ENCODE assay signal across 9 cellular contexts in the genomic region with DNA sequence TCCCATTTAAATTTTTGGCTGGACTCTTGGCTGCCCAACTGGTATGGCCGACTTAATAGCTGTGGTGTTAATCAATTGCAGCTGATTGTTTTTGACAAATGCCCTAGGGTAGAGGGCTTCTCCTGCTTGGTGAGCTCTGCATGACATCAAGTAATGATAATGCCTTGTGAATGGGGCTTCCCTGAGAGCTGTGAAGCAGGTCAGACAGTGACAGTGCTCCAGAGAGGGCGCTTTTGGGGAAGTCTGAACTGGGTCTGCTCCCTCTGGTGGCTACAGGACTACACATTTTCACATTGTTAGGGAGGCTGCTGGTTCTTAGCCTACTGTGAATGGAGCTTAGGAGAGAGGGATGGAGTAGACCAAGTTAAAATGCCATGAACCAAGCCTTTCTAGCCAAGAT.
DNase-seq lines count a peak whose midpoint lies in the region; ATAC-seq and TF ChIP-seq lines count a peak whose summit lies in the region.
"Had no signal": no experiment of that assay in that cellular context is flagged by ENCODE, and none has a peak within 500 bp of the region (broad histone marks: within the 10 kb centered on the region; RNA-seq: fewer than 3 reads in every experiment).

No MANE protein-coding gene starts in this region.

- ATAC-seq in HG03159 (IDR thresholded peaks at IDR 0.05; ENCODE audit: unreplicated experiment), result peak; percentile 56
- no peak for ATAC-seq in GM18517 (IDR thresholded peaks at IDR 0.05; ENCODE audit: unreplicated experiment)
- ATAC-seq in body of pancreas, result no peak

- POLR2A ChIA-PET in Caco-2 (lab: Charles Lee), result no interaction called here

- H3K4me1 ChIP-seq in Caco-2, result no peaks in the 10 kb centered on the region
- H3K4me1 ChIP-seq in body of pancreas, result peaks cover 11% of the 10 kb centered on the region

- H3K36me3 ChIP-seq in Caco-2 (ENCODE audit: control insufficient read depth, insufficient read depth, low read length), result no peaks in the 10 kb centered on the region
- H3K36me3 ChIP-seq in SU-DHL-6 (ENCODE audit: low read length), result peaks cover 3% of the 10 kb centered on the region; the same call in 1 of the 2 replicates
- no peaks in the 10 kb centered on the region for H3K36me3 ChIP-seq in body of pancreas (replicated peaks in 1 of 2; ENCODE audit: insufficient read depth in 1 of 2, low read depth in 2 of 2)

- H4K20me1 ChIP-seq in SU-DHL-6 (ENCODE audit: low read depth, low read length), result no peaks in the 10 kb centered on the region

- WGBS in body of pancreas, 2 donors, result 63 to 71% methylated on average over 1 to 2 of the region's 2 CpGs

- H2AFZ ChIP-seq in SU-DHL-6 (ENCODE audit: low read depth, low read length, severe bottlenecking), result no peak overlapping the region

- CTCF ChIA-PET in Caco-2 (lab: Charles Lee), result interaction anchor here (0.6 to 1.1 kb wide), 6 partner anchors 12 to 534 kb away, joined by 3 to 11 read pairs (median 4); partner anchors contain the start of gene SDK1

- peaks cover 4% of the 10 kb centered on the region for H3K27me3 Mint-ChIP-seq in Caco-2 (ENCODE audit: insufficient read depth, unreplicated experiment)

- no peak overlapping the region for H3K4me2 ChIP-seq in SU-DHL-6 (ENCODE audit: low read depth, low read length, poor library complexity, severe bottlenecking)

- intact Hi-C loops in Caco-2 (cut with micrococcal nuclease; ENCODE audit: unreplicated experiment) (loop anchor here (2.0 kb wide), 1 partner anchor 99 kb away; the partner anchor contains the start of gene SDK1), body of pancreas (cut with DNase I) (no loop called here)

- H3K36me3 Mint-ChIP-seq in Caco-2 (ENCODE audit: insufficient read depth, unreplicated experiment), result no peaks in the 10 kb centered on the region

- H3K27me3 ChIP-seq in Caco-2 (replicated peaks; ENCODE audit: control insufficient read depth, insufficient read depth, low read length) (no peaks in the 10 kb centered on the region), SU-DHL-6 (ENCODE audit: low read length) (peaks cover 3% of the 10 kb centered on the region; the same call in 1 of the 2 replicates), body of pancreas (no peaks in the 10 kb centered on the region)

- H3K9me3 ChIP-seq in Caco-2 (peaks cover 16% of the 10 kb centered on the region; the same call in 1 of the 2 replicates), SU-DHL-6 (ENCODE audit: insufficient read depth, low read length) (peaks cover 16% of the 10 kb centered on the region; the same call in 1 of the 2 replicates), body of pancreas (peaks cover 0 to 10% (median 0%) of the 10 kb centered on the region in 3 donors)

- no peak overlapping the region for H3K27ac Mint-ChIP-seq in Caco-2 (ENCODE audit: unreplicated experiment)
- H3K27ac Mint-ChIP-seq: dendritic cell treated with granulocyte-macrophage colony-stimulating factor and Interleukin-4, amounts not matched to agents 40 ng/mL and 50 ng/mL, for 4 days had no signal

- H3K4me3 ChIP-seq in Caco-2 (ENCODE audit: low read depth, low read length) (no peak overlapping the region), SU-DHL-6 (ENCODE audit: insufficient read depth, low read length, poor library complexity, severe bottlenecking) (no peak overlapping the region), body of pancreas (no peak overlapping the region)

- H3K27ac ChIP-seq in SU-DHL-6 (ENCODE audit: low read depth, low read length) (no peak overlapping the region), body of pancreas (no peak overlapping the region)

- no peak overlapping the region for H3K4me3 Mint-ChIP-seq in Caco-2 (ENCODE audit: unreplicated experiment)
- H3K4me3 Mint-ChIP-seq: dendritic cell treated with granulocyte-macrophage colony-stimulating factor and Interleukin-4, amounts not matched to agents 40 ng/mL and 50 ng/mL, for 4 days had no signal

- no peaks in the 10 kb centered on the region for H3K79me2 ChIP-seq in SU-DHL-6 (ENCODE audit: insufficient read depth, low read length)

- no peaks in the 10 kb centered on the region for H3K4me1 Mint-ChIP-seq in Caco-2 (ENCODE audit: low read depth, unreplicated experiment)

- TF ChIP-seq CTCF in Caco-2 (IDR thresholded peaks at IDR 0.05; ENCODE audit: insufficient read depth in 1 of 2, low read depth in 1 of 2, low read length in 1 of 2, severe bottlenecking in 1 of 2, unreplicated experiment in 1 of 2) (peak; percentile 37 to 62), SU-DHL-6 (IDR thresholded peaks at IDR 0.05; ENCODE audit: insufficient read depth, low read length, poor library complexity, severe bottlenecking) (peak; percentile 58), body of pancreas (IDR thresholded peaks at IDR 0.05) (no peak)

- H3F3A ChIP-seq in SU-DHL-6 (ENCODE audit: insufficient read depth), result peaks cover 6% of the 10 kb centered on the region; the same call in 1 of the 2 replicates

- DNase-seq in Caco-2, result peak; percentile 53 to 54
- peak; percentile 87 for DNase-seq in islet precursor cell
- no peak for DNase-seq in body of pancreas
- no peak for DNase-seq in anterior cingulate cortex (lab: John Stamatoyannopoulos, UW)
- no peak for DNase-seq in DMS153 treated with DMSO at 0.1 percent for 48 hours (lab: John Stamatoyannopoulos, UW; ENCODE audit: unreplicated experiment)

- BruUV-seq in Caco-2 (replicated peaks; lab: Mats Ljungman, UMichigan), result no TSS peak

- H3K9me3 Mint-ChIP-seq in Caco-2 (ENCODE audit: unreplicated experiment), result peaks cover 39% of the 10 kb centered on the region

- no peak for TF ChIP-seq POLR2A in body of pancreas (IDR thresholded peaks at IDR 0.05)

- no peak overlapping the region for H3K9ac ChIP-seq in SU-DHL-6 (ENCODE audit: low read length)

- H3K9me2 ChIP-seq in SU-DHL-6 (replicated peaks; ENCODE audit: insufficient read depth, low read length), result no peaks in the 10 kb centered on the region

Comparison
In these comparisons a context has a peak if more than half of its experiments do, and no peak if none do; other contexts are left out.
1. DNase-seq: peak in Caco-2 (2 of 2) and islet precursor cell (single experiment); none in body of pancreas (0 of 4), anterior cingulate cortex (0 of 58) and DMS153 treated with DMSO at 0.1 percent for 48 hours (single experiment).
2. CTCF ChIP-seq: peak in Caco-2 (2 of 2) and SU-DHL-6 (single experiment); none in body of pancreas (0 of 7).